8 cellular contexts compared by ENCODE assay signal in the genomic region with DNA sequence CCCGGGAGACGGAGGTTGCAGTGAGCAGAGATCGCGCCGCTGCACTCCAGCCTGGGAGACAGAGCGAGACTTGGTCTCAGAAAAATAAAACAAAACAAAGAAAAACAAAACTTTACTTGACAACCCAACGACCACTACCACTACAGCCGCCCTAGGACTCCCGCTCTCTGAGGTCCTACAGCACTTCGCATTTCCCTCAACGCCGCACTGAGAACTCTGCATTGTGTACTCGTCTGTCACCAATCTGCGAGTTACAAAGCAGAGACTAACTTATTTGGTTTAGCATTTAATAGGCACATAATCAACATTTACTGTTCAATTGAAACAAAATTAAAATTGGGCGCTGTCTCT. TPM values are rescaled to one million over a fixed set of nuclear protein-coding genes. Genes with fewer than 3 reads are reported as not detected.
DNase-seq lines count a peak whose midpoint lies in the region; ATAC-seq, FAIRE-seq and TF ChIP-seq lines count a peak whose summit lies in the region.

No MANE protein-coding gene starts in this region.

- intact Hi-C loops in endothelial cell of umbilical vein (cut with micrococcal nuclease) = no loop called here

- peak overlapping the region; percentile 82 for H3K4me2 ChIP-seq in endothelial cell of umbilical vein (ENCODE audit: insufficient read depth, low read length)

- H3K4me1 Mint-ChIP-seq in natural killer cell treated with Interleukin-12 subunit alpha and Interleukin-12 subunit beta and Interleukin-15 and Interleukin-18, amount 100 ng/mL, for 72 hours (ENCODE audit: low read depth in 2 of 2) = peaks cover 8 to 19% of the 10 kb centered on the region in 2 donors

- CTCF ChIA-PET in endothelial cell of umbilical vein (lab: Charles Lee) = no interaction called here

- H3K9ac ChIP-seq in endothelial cell of umbilical vein (replicated peaks; ENCODE audit: extremely low read depth, insufficient read depth, low read length) = peak overlapping the region; percentile 100

- H3K27ac ChIP-seq in VCaP = peak overlapping the region; percentile 99
- H3K27ac ChIP-seq in endothelial cell of umbilical vein (ENCODE audit: insufficient read depth, low read depth, low read length) = peak overlapping the region; percentile 97

- no peak for FAIRE-seq in endothelial cell of umbilical vein (lab: Jason Lieb, UNC)

- ATAC-seq in natural killer cell treated with Interleukin-12 subunit alpha and Interleukin-12 subunit beta and Interleukin-15 and Interleukin-18, amount 100 ng/mL, for 72 hours = no peak
- ATAC-seq in HG02852 (IDR thresholded peaks at IDR 0.05; ENCODE audit: unreplicated experiment) = no peak

- no peaks in the 10 kb centered on the region for H3K9me1 ChIP-seq in endothelial cell of umbilical vein (replicated peaks; ENCODE audit: control insufficient read depth, extremely low read depth, insufficient read depth, low read length)

- POLR2A ChIA-PET in endothelial cell of umbilical vein (lab: Charles Lee) = no interaction called here

- H3K4me3 Mint-ChIP-seq in natural killer cell treated with Interleukin-12 subunit alpha and Interleukin-12 subunit beta and Interleukin-15 and Interleukin-18, amount 100 ng/mL, for 72 hours = peak overlapping the region; percentile 95

- no peaks in the 10 kb centered on the region for H3K9me3 Mint-ChIP-seq in natural killer cell treated with Interleukin-12 subunit alpha and Interleukin-12 subunit beta and Interleukin-15 and Interleukin-18, amount 100 ng/mL, for 72 hours

- TF ChIP-seq CTCF in VCaP (conservative IDR thresholded peaks at IDR 0.05) = no peak
- no peak for TF ChIP-seq CTCF in endothelial cell of umbilical vein (IDR thresholded peaks at IDR 0.05; ENCODE audit: extremely low read depth in 1 of 2, insufficient read depth in 1 of 2, low read depth in 1 of 2, low read length in 2 of 2)

- H3K9me3 ChIP-seq in endothelial cell of umbilical vein (replicated peaks; ENCODE audit: control insufficient read depth, insufficient read depth, low read length) = no peaks in the 10 kb centered on the region

- dilution Hi-C loops in endothelial cell of umbilical vein (cut with MboI; ENCODE audit: extremely low pct_ligation_motif_present, low sequenced_read_pairs) = no loop called here

- H3K4me3 ChIP-seq in endothelial cell of umbilical vein (replicated peaks in 1 of 3; ENCODE audit: insufficient read depth in 1 of 3, low read depth in 1 of 3, low read length in 3 of 3) = peak overlapping the region; percentile 91 to 96 (median 93)

- peaks cover 19% of the 10 kb centered on the region for H3K36me3 Mint-ChIP-seq in natural killer cell treated with Interleukin-12 subunit alpha and Interleukin-12 subunit beta and Interleukin-15 and Interleukin-18, amount 100 ng/mL, for 72 hours

- no peaks in the 10 kb centered on the region for H3K27me3 Mint-ChIP-seq in natural killer cell treated with Interleukin-12 subunit alpha and Interleukin-12 subunit beta and Interleukin-15 and Interleukin-18, amount 100 ng/mL, for 72 hours

- peaks cover 6% of the 10 kb centered on the region for H4K20me1 ChIP-seq in endothelial cell of umbilical vein (replicated peaks; ENCODE audit: control insufficient read depth, extremely low read depth, insufficient read depth, low read length)

- peaks cover 18% of the 10 kb centered on the region for H3K4me1 ChIP-seq in endothelial cell of umbilical vein (ENCODE audit: control insufficient read depth, extremely low read depth, insufficient read depth, low read length)

- H2AFZ ChIP-seq in endothelial cell of umbilical vein (ENCODE audit: low read depth, low read length) = peak overlapping the region; percentile 61

- peaks cover 4 to 6% of the 10 kb centered on the region in 2 experiments for H3K36me3 ChIP-seq in endothelial cell of umbilical vein (ENCODE audit: control insufficient read depth in 2 of 2, extremely low read depth in 1 of 2, insufficient read depth in 2 of 2, low read length in 2 of 2)

- no peak for TF ChIP-seq POLR2A in endothelial cell of umbilical vein (IDR thresholded peaks at IDR 0.05; ENCODE audit: low read depth, low read length)

- H3K27ac Mint-ChIP-seq in natural killer cell treated with Interleukin-12 subunit alpha and Interleukin-12 subunit beta and Interleukin-15 and Interleukin-18, amount 100 ng/mL, for 72 hours = peak overlapping the region; percentile 98 to 99

- H3K27me3 ChIP-seq in endothelial cell of umbilical vein (ENCODE audit: control insufficient read depth in 2 of 2, insufficient read depth in 2 of 2, low read length in 2 of 2) = no peaks in the 10 kb centered on the region

- TSS peak; percentile 84 for BruUV-seq in endothelial cell of umbilical vein (replicated peaks; lab: Mats Ljungman, UMichigan)

- peaks cover 48% of the 10 kb centered on the region for H3K79me2 ChIP-seq in endothelial cell of umbilical vein (ENCODE audit: control insufficient read depth, insufficient read depth, low read length)

- peak; percentile 16 for DNase-seq in stimulated activated naive CD4-positive, alpha-beta T cell treated with Interleukin-2 at 50 U/mL for 16 hours (lab: John Stamatoyannopoulos, UW)
- no peak for DNase-seq in stimulated activated naive CD4-positive, alpha-beta T cell (lab: John Stamatoyannopoulos, UW)
- DNase-seq in endothelial cell of umbilical vein (ENCODE audit: low read depth, low spot score) (no peak), COLO829 (ENCODE audit: low spot score) (no peak), NCI-H446 (lab: John Stamatoyannopoulos, UW) (no peak)
- DNase-seq in natural killer cell treated with Interleukin-12 subunit alpha and Interleukin-12 subunit beta and Interleukin-15 and Interleukin-18, amount 100 ng/mL, for 72 hours (ENCODE audit: low spot score) = no peak

TF ChIP-seq in endothelial cell of umbilical vein, 7 proteins besides CTCF, POLR2A, EP300 and RAD21:
- no peak for TF ChIP-seq FOS (IDR thresholded peaks at IDR 0.05; ENCODE audit: borderline replicate concordance, insufficient read depth, low read length)
- TF ChIP-seq JUN (IDR thresholded peaks at IDR 0.05; ENCODE audit: borderline replicate concordance, insufficient read depth, insufficient read length, low read depth) = no peak
- TF ChIP-seq EZH2 (IDR thresholded peaks at IDR 0.05; ENCODE audit: borderline replicate concordance, low read depth, low read length, severe bottlenecking) = no peak
- no peak for TF ChIP-seq MAX (IDR thresholded peaks at IDR 0.05; ENCODE audit: insufficient read depth, insufficient read length)
- no peak for TF ChIP-seq GATA2 (IDR thresholded peaks at IDR 0.05; ENCODE audit: insufficient read depth, insufficient read length, low read depth, low read length)
- TF ChIP-seq MYC (IDR thresholded peaks at IDR 0.05; ENCODE audit: low read depth, low read length) = no peak

RNA-seq across cellular contexts. Expression of gene ZNF207, which starts 0.5 kb away (rescaled TPM):
- total RNA-seq in endothelial cell of umbilical vein = 206 and 209 TPM in 2 replicates
- polyA plus RNA-seq in endothelial cell of umbilical vein = 231 and 245 TPM in 2 replicates
- 184 and 198 TPM in 2 replicates for polyA plus RNA-seq in endothelial cell of umbilical vein (2011; cell fraction: cytosol; rRNA removed)
- polyA plus RNA-seq in endothelial cell of umbilical vein (2011; cell fraction: nucleus; rRNA removed) = 314 and 362 TPM in 2 replicates
- polyA plus RNA-seq in endothelial cell of umbilical vein (2012) = 153 and 220 TPM in 2 replicates
- 268 and 284 TPM in 2 replicates for polyA minus RNA-seq in endothelial cell of umbilical vein
- polyA minus RNA-seq in endothelial cell of umbilical vein (2011; cell fraction: cytosol; rRNA and poly(A)+ RNA removed) = 126 TPM
- 284 and 417 TPM in 2 replicates for polyA minus RNA-seq in endothelial cell of umbilical vein (2011; cell fraction: nucleus; rRNA and poly(A)+ RNA removed)
- 100 to 1,000 TPM; 311 to 319 TPM for total RNA-seq in natural killer cell treated with Interleukin-12 subunit alpha and Interleukin-12 subunit beta and Interleukin-15 and Interleukin-18, amount 100 ng/mL, for 72 hours

RNA-seq across cellular contexts. Expression of gene C17orf75, which starts 7.5 kb away (rescaled TPM):
- total RNA-seq in endothelial cell of umbilical vein = 19.1 and 21.5 TPM in 2 replicates
- polyA plus RNA-seq in endothelial cell of umbilical vein = 6.3 and 8.8 TPM in 2 replicates
- 11.2 and 13.7 TPM in 2 replicates for polyA plus RNA-seq in endothelial cell of umbilical vein (2011; cell fraction: cytosol; rRNA removed)
- 23.4 and 25.3 TPM in 2 replicates for polyA plus RNA-seq in endothelial cell of umbilical vein (2011; cell fraction: nucleus; rRNA removed)
- polyA plus RNA-seq in endothelial cell of umbilical vein (2012) = 17.7 and 27.4 TPM in 2 replicates
- 6.6 and 9.3 TPM in 2 replicates for polyA minus RNA-seq in endothelial cell of umbilical vein
- 6.5 TPM for polyA minus RNA-seq in endothelial cell of umbilical vein (2011; cell fraction: cytosol; rRNA and poly(A)+ RNA removed)
- polyA minus RNA-seq in endothelial cell of umbilical vein (2011; cell fraction: nucleus; rRNA and poly(A)+ RNA removed) = 6.0 and 7.4 TPM in 2 replicates
- total RNA-seq in natural killer cell treated with Interleukin-12 subunit alpha and Interleukin-12 subunit beta and Interleukin-15 and Interleukin-18, amount 100 ng/mL, for 72 hours = 10 to 100 TPM; 23.2 to 24.5 TPM
